Comparison of ENCODE assay signal across 22 cellular contexts in the genomic region with DNA sequence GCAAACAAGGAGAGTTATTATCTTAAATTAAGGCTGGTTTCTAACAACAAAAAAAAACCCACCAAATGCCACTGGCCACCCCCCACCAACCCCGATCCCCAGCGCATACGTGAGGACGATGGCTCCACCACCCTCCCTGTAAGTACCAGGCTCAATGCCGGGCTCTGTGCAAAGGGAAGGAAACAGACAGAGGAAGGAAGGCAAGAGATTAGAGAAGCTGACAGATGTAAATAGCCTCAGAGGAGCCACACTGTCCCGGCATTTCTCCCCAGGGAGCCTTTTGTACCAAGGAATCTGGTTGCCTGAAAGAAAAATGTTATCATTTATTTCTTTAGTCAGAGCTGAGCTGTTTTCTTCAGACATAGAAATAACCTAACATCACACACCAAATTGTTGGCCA. TPM values are rescaled to one million over a fixed set of nuclear protein-coding genes. Genes with fewer than 3 reads are reported as not detected.
DNase-seq lines count a peak whose midpoint lies in the region; ATAC-seq and TF ChIP-seq lines count a peak whose summit lies in the region.
"Had no signal": no experiment of that assay in that cellular context is flagged by ENCODE, and none has a peak within 500 bp of the region (broad histone marks: within the 10 kb centered on the region; RNA-seq: fewer than 3 reads in every experiment).

No MANE protein-coding gene starts in this region.

- peaks cover 8% of the 10 kb centered on the region; the same call in 1 of the 2 replicates for H3K27me3 ChIP-seq in SJCRH30
- H3K27me3 ChIP-seq in right lobe of liver, result no peaks in the 10 kb centered on the region
- H3K27me3 ChIP-seq: dorsolateral prefrontal cortex, Peyer's patch had no signal

- intact Hi-C loops in right lobe of liver (cut with DNase I), result no loop called here

- H3K4me3 ChIP-seq in SJCRH30, result no peak overlapping the region
- no peak overlapping the region for H3K4me3 ChIP-seq in right lobe of liver
- H3K4me3 ChIP-seq: dorsolateral prefrontal cortex, esophagus muscularis mucosa, Peyer's patch had no signal

- TF ChIP-seq POLR2A in right lobe of liver (IDR thresholded peaks at IDR 0.05) (no peak), GM18505 (IDR thresholded peaks at IDR 0.05; ENCODE audit: borderline replicate concordance, extremely low read depth, insufficient read depth, insufficient read length) (no peak)

- H3K4me1 ChIP-seq in SJCRH30, result peaks cover 11% of the 10 kb centered on the region
- H3K4me1 ChIP-seq in right lobe of liver, result no peaks in the 10 kb centered on the region
- H3K4me1 ChIP-seq: Caco-2, esophagus muscularis mucosa, Peyer's patch had no signal

- H3K27ac ChIP-seq in SJCRH30, result no peak overlapping the region
- no peak overlapping the region for H3K27ac ChIP-seq in right lobe of liver
- H3K27ac ChIP-seq: dorsolateral prefrontal cortex, esophagus muscularis mucosa, HL-60, Peyer's patch had no signal

- H3K9me3 ChIP-seq in SJCRH30 (replicated peaks) (no peaks in the 10 kb centered on the region), right lobe of liver (no peaks in the 10 kb centered on the region)
- H3K9me3 ChIP-seq: Caco-2, esophagus muscularis mucosa, Peyer's patch had no signal

- DNase-seq in A172 (ENCODE audit: low spot score) (peak; percentile 52), D341Med (ENCODE audit: low spot score) (peak; percentile 86), SJCRH30 (peak; percentile 23 to 24), right lobe of liver (no peak), kidney glomerular epithelial cell (lab: John Stamatoyannopoulos, UW) (no peak), cerebellar cortex (ENCODE audit: low spot score) (no peak)
- DNase-seq: activated naive CD8-positive, alpha-beta T cell treated with anti-CD3 and anti-CD28 coated beads, Interleukin-2, amount 50 U/mL, for 24 hours; Caco-2; dorsolateral prefrontal cortex; GF-D8; mesendoderm; MV-4-11; NCI-H187 treated with DMSO at 0.1 percent for 48 hours; NCI-H774; Peyer's patch; T-cell had no signal

- H3K36me3 ChIP-seq in SJCRH30, result no peaks in the 10 kb centered on the region
- no peaks in the 10 kb centered on the region for H3K36me3 ChIP-seq in right lobe of liver
- H3K36me3 ChIP-seq: esophagus muscularis mucosa, Peyer's patch had no signal

- TF ChIP-seq CTCF in right lobe of liver (IDR thresholded peaks at IDR 0.05), result no peak

- peak; percentile 59 to 80 (median 69) for ATAC-seq in right lobe of liver
- ATAC-seq in GM18505 (IDR thresholded peaks at IDR 0.05; ENCODE audit: unreplicated experiment), result no peak
- no peak for ATAC-seq in HG02970 (IDR thresholded peaks at IDR 0.05; ENCODE audit: low FRiP score, unreplicated experiment)
- ATAC-seq: activated naive CD8-positive, alpha-beta T cell treated with anti-CD3 and anti-CD28 coated beads, Interleukin-2, amount 50 U/mL, for 24 hours; T-cell had no signal

- whole genome bisulfite sequencing in right lobe of liver (ENCODE audit: insufficient coverage, low coverage, low lambda C conversion rate, missing lambda C conversion rate), result 3% methylated on average over 5 of the region's 6 CpGs

RNA-seq across cellular contexts. Expression of a gene that starts 13.1 kb away (rescaled TPM):
- 0.07 and 0.24 TPM in 2 replicates for total RNA-seq in A172 (2014; rRNA removed; shearing (Covaris generic))
- total RNA-seq in SJCRH30 (2014; rRNA removed; shearing (Covaris generic)), result not detected in 2 replicates
- total RNA-seq in right lobe of liver, result not detected
- total RNA-seq: activated CD8-positive, alpha-beta memory T cell treated with anti-CD3 and anti-CD28 coated beads for 36 hours; bronchial epithelial cell; Caco-2; esophagus muscularis mucosa; Peyer's patch; T-cell had no signal

RNA-seq across cellular contexts. Expression of a gene that starts 33.2 kb away (rescaled TPM):
- total RNA-seq in A172 (2014; rRNA removed; shearing (Covaris generic)), result 74.8 and 84.6 TPM in 2 replicates
- 33.9 and 35.5 TPM in 2 replicates for total RNA-seq in SJCRH30 (2014; rRNA removed; shearing (Covaris generic))
- 10 to 100 TPM; 75.1 to 97.2 (median 87.7) TPM for total RNA-seq in right lobe of liver

RNA-seq across cellular contexts. Expression of a gene that starts 34.7 kb away (rescaled TPM):
- 0.24 TPM in 1 of 2 replicates, not detected in the other for total RNA-seq in A172 (2014; rRNA removed; shearing (Covaris generic))
- not detected in 2 replicates for total RNA-seq in SJCRH30 (2014; rRNA removed; shearing (Covaris generic))
- not detected for total RNA-seq in right lobe of liver
- total RNA-seq: activated CD8-positive, alpha-beta memory T cell treated with anti-CD3 and anti-CD28 coated beads for 36 hours; bronchial epithelial cell; Peyer's patch; T-cell had no signal

Comparison
In these comparisons a context has a peak if more than half of its experiments do, and no peak if none do; other contexts are left out.
1. DNase-seq: peak in A172 (single experiment), D341Med (single experiment) and SJCRH30 (2 of 2); none in right lobe of liver (0 of 3), kidney glomerular epithelial cell (single experiment) and cerebellar cortex (single experiment).
2. ATAC-seq: peak in right lobe of liver (4 of 4); none in GM18505 (single experiment) and HG02970 (single experiment).